ENCODE assay signal across 18 cellular contexts in the genomic region with DNA sequence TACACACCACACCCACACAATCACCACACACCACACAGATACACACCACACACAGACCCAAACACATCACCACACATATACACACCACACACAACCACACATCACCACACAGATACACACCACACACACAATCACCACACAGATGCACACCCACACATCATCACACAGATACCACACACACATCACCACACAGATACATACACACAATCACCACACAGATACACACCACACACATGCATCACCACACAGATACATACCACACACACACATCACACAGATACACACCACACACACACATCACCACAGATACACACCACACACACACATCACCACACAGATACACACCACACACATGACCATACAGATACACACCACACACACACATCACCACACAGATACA.
DNase-seq lines count a peak whose midpoint lies in the region; ATAC-seq, FAIRE-seq and TF ChIP-seq lines count a peak whose summit lies in the region.
"Had no signal": no experiment of that assay in that cellular context is flagged by ENCODE, and none has a peak within 500 bp of the region (broad histone marks: within the 10 kb centered on the region; RNA-seq: fewer than 3 reads in every experiment).

No MANE protein-coding gene starts in this region.

- no peak overlapping the region for H2AFZ ChIP-seq in astrocyte (ENCODE audit: low read depth, low read length)
- H2AFZ ChIP-seq in endothelial cell of umbilical vein (ENCODE audit: low read depth, low read length) = no peak overlapping the region
- H2AFZ ChIP-seq: GM23338 had no signal

- no peak overlapping the region for H3K4me3 Mint-ChIP-seq in astrocyte (ENCODE audit: unreplicated experiment)
- H3K4me3 Mint-ChIP-seq: CD4-positive, alpha-beta memory T cell; GM23338; H9 had no signal

- no TSS peak for BruUV-seq in endothelial cell of umbilical vein (replicated peaks; lab: Mats Ljungman, UMichigan)

- DNase-seq in astrocyte (ENCODE audit: low read depth) (no peak), endothelial cell of umbilical vein (ENCODE audit: low read depth, low spot score) (no peak), ovary (no peak), cerebellar cortex (ENCODE audit: low spot score) (no peak), amniotic stem cell (lab: John Stamatoyannopoulos, UW) (no peak)
- no peak for DNase-seq in stimulated activated naive CD8-positive, alpha-beta T cell treated with anti-CD3 and anti-CD28 coated beads, Interleukin-15, Interleukin-2, amounts not matched to agents 100 U/mL and 50 U/mL, for 24 hours
- DNase-seq: BE2C, DMS153, DMS79 treated with DMSO at 0.1 percent for 48 hours, EL, H9, KBM-7 had no signal

- H3K4me3 ChIP-seq in HEK293 (ENCODE audit: low read depth, low read length) (no peak overlapping the region), astrocyte (ENCODE audit: insufficient read depth, low read depth, low read length) (no peak overlapping the region), endothelial cell of umbilical vein (replicated peaks in 1 of 3; ENCODE audit: insufficient read depth in 1 of 3, low read depth in 1 of 3, low read length in 3 of 3) (no peak overlapping the region), ovary (no peak overlapping the region)
- H3K4me3 ChIP-seq: A549, GM23338 had no signal

- H3K9me3 Mint-ChIP-seq in astrocyte (ENCODE audit: unreplicated experiment) = no peaks in the 10 kb centered on the region
- H3K9me3 Mint-ChIP-seq: CD4-positive, alpha-beta memory T cell; GM23338; H9 had no signal

- H3K36me3 Mint-ChIP-seq in astrocyte (ENCODE audit: low read depth, unreplicated experiment) = no peaks in the 10 kb centered on the region
- H3K36me3 Mint-ChIP-seq: CD4-positive, alpha-beta memory T cell had no signal

- H3K4me1 ChIP-seq in HEK293 (ENCODE audit: control insufficient read depth, insufficient read depth, low read length) (no peaks in the 10 kb centered on the region), astrocyte (ENCODE audit: insufficient read depth, low read length) (no peaks in the 10 kb centered on the region), endothelial cell of umbilical vein (ENCODE audit: control insufficient read depth, extremely low read depth, insufficient read depth, low read length) (no peaks in the 10 kb centered on the region), ovary (ENCODE audit: insufficient read depth) (no peaks in the 10 kb centered on the region)
- H3K4me1 ChIP-seq: A549, BE2C had no signal

- TF ChIP-seq CTCF in HEK293 (tag by site-specific recombination; IDR thresholded peaks at IDR 0.05) (no peak), astrocyte (IDR thresholded peaks at IDR 0.05; ENCODE audit: insufficient read depth, low read depth, low read length) (no peak), endothelial cell of umbilical vein (IDR thresholded peaks at IDR 0.05; ENCODE audit: extremely low read depth in 1 of 2, insufficient read depth in 1 of 2, low read depth in 1 of 2, low read length in 2 of 2) (no peak), ovary (IDR thresholded peaks at IDR 0.05) (no peak)

- H3K36me3 ChIP-seq in HEK293 (ENCODE audit: control insufficient read depth in 2 of 2, insufficient read depth in 1 of 2, low read length in 2 of 2) = no peaks in the 10 kb centered on the region
- H3K36me3 ChIP-seq in astrocyte (ENCODE audit: insufficient read depth, low read length) = no peaks in the 10 kb centered on the region
- no peaks in the 10 kb centered on the region for H3K36me3 ChIP-seq in endothelial cell of umbilical vein (ENCODE audit: control insufficient read depth in 2 of 2, extremely low read depth in 1 of 2, insufficient read depth in 2 of 2, low read length in 2 of 2)
- H3K36me3 ChIP-seq in ovary = no peaks in the 10 kb centered on the region
- H3K36me3 ChIP-seq: BE2C had no signal

- no peak for TF ChIP-seq EP300 in ovary (IDR thresholded peaks at IDR 0.05)

- no peak overlapping the region for H3K4me2 ChIP-seq in astrocyte (ENCODE audit: low read length)
- H3K4me2 ChIP-seq in endothelial cell of umbilical vein (ENCODE audit: insufficient read depth, low read length) = no peak overlapping the region
- H3K4me2 ChIP-seq: A549, GM23338 had no signal

- H3K9me3 ChIP-seq in HEK293 (ENCODE audit: control insufficient read depth, insufficient read depth, low read depth, low read length) = no peaks in the 10 kb centered on the region
- H3K9me3 ChIP-seq in astrocyte (ENCODE audit: insufficient read depth, low read depth, low read length) = peaks cover 4% of the 10 kb centered on the region
- H3K9me3 ChIP-seq in endothelial cell of umbilical vein (replicated peaks; ENCODE audit: control insufficient read depth, insufficient read depth, low read length) = no peaks in the 10 kb centered on the region
- no peaks in the 10 kb centered on the region for H3K9me3 ChIP-seq in ovary
- H3K9me3 ChIP-seq: A549 had no signal

- H4K20me1 ChIP-seq in astrocyte (ENCODE audit: insufficient read depth, low read length) (no peaks in the 10 kb centered on the region), endothelial cell of umbilical vein (replicated peaks; ENCODE audit: control insufficient read depth, extremely low read depth, insufficient read depth, low read length) (no peaks in the 10 kb centered on the region)

- dilution Hi-C loops in endothelial cell of umbilical vein (cut with MboI; ENCODE audit: extremely low pct_ligation_motif_present, low sequenced_read_pairs) = no loop called here

- peaks cover 17% of the 10 kb centered on the region for H3K27me3 Mint-ChIP-seq in astrocyte (ENCODE audit: low read depth, unreplicated experiment)

- CTCF ChIA-PET in HEK293 (lab: Yijun Ruan, JAX) = no interaction called here
- CTCF ChIA-PET in endothelial cell of umbilical vein (lab: Charles Lee) = no interaction called here

- no peaks in the 10 kb centered on the region for H3K9me1 ChIP-seq in endothelial cell of umbilical vein (replicated peaks; ENCODE audit: control insufficient read depth, extremely low read depth, insufficient read depth, low read length)

- POLR2A ChIA-PET in HEK293 (lab: Yijun Ruan, JAX) = no interaction called here
- POLR2A ChIA-PET in endothelial cell of umbilical vein (lab: Charles Lee) = no interaction called here

- H3K79me2 ChIP-seq in astrocyte (ENCODE audit: insufficient read depth, low read length) = no peaks in the 10 kb centered on the region
- H3K79me2 ChIP-seq in endothelial cell of umbilical vein (ENCODE audit: control insufficient read depth, insufficient read depth, low read length) = no peaks in the 10 kb centered on the region

- H3K27ac Mint-ChIP-seq in astrocyte (ENCODE audit: unreplicated experiment) = no peak overlapping the region
- H3K27ac Mint-ChIP-seq: CD4-positive, alpha-beta memory T cell; GM23338; H9 had no signal

- peaks cover under 1% of the 10 kb centered on the region for H3K27me3 ChIP-seq in astrocyte (ENCODE audit: insufficient read depth, low read length)
- no peaks in the 10 kb centered on the region for H3K27me3 ChIP-seq in endothelial cell of umbilical vein (ENCODE audit: control insufficient read depth in 2 of 2, insufficient read depth in 2 of 2, low read length in 2 of 2)
- H3K27me3 ChIP-seq in ovary = no peaks in the 10 kb centered on the region
- H3K27me3 ChIP-seq: BE2C had no signal

- H3K4me1 Mint-ChIP-seq in astrocyte (ENCODE audit: low read depth, unreplicated experiment) = no peaks in the 10 kb centered on the region
- H3K4me1 Mint-ChIP-seq: CD4-positive, alpha-beta memory T cell had no signal

- H3K27ac ChIP-seq in HEK293 (ENCODE audit: extremely low read depth, low read depth, low read length) (no peak overlapping the region), astrocyte (ENCODE audit: low read depth, low read length) (no peak overlapping the region), endothelial cell of umbilical vein (ENCODE audit: insufficient read depth, low read depth, low read length) (no peak overlapping the region), ovary (no peak overlapping the region)
- H3K27ac ChIP-seq: A549, C4-2B had no signal

- ATAC-seq in stimulated activated naive CD8-positive, alpha-beta T cell treated with anti-CD3 and anti-CD28 coated beads, Interleukin-15, Interleukin-2, amounts not matched to agents 100 U/mL and 50 U/mL, for 24 hours = no peak
- ATAC-seq: A549, GM23338 had no signal

- FAIRE-seq in astrocyte (lab: Jason Lieb, UNC) (peak; percentile 96), endothelial cell of umbilical vein (lab: Jason Lieb, UNC) (peak; percentile 62)
- FAIRE-seq: A549, G401.6 had no signal

- intact Hi-C loops in endothelial cell of umbilical vein (cut with micrococcal nuclease) = no loop called here
- intact Hi-C loops in ovary (cut with DNase I) = no loop called here

- TF ChIP-seq POLR2A in endothelial cell of umbilical vein (IDR thresholded peaks at IDR 0.05; ENCODE audit: low read depth, low read length) (no peak), ovary (IDR thresholded peaks at IDR 0.05) (no peak)

- H3K9ac ChIP-seq in astrocyte (ENCODE audit: low read length) (no peak overlapping the region), endothelial cell of umbilical vein (replicated peaks; ENCODE audit: extremely low read depth, insufficient read depth, low read length) (no peak overlapping the region)

TF ChIP-seq in HEK293, 187 proteins besides CTCF, POLR2A, EP300 and RAD21 (continues in another document):
- TF ChIP-seq ZNF610 (tag by site-specific recombination; IDR thresholded peaks at IDR 0.05; ENCODE audit: borderline replicate concordance) = no peak
- 0 out of 2 replicates have a peak, but pooled peaks have one; percentile 17 for TF ChIP-seq ZNF792 (tag by site-specific recombination; IDR thresholded peaks at IDR 0.05)
- TF ChIP-seq ZNF266 (tag by site-specific recombination; IDR thresholded peaks at IDR 0.05; ENCODE audit: low read depth) = peak; percentile 11; the same call in 1 of the 2 replicates

TF ChIP-seq in endothelial cell of umbilical vein, 7 proteins besides CTCF, POLR2A, EP300 and RAD21:
- TF ChIP-seq, protein P1, sequence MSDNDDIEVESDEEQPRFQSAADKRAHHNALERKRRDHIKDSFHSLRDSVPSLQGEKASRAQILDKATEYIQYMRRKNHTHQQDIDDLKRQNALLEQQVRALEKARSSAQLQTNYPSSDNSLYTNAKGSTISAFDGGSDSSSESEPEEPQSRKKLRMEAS (IDR thresholded peaks at IDR 0.05; ENCODE audit: insufficient read depth, insufficient read length) = no peak
- no peak for TF ChIP-seq JUN (IDR thresholded peaks at IDR 0.05; ENCODE audit: borderline replicate concordance, insufficient read depth, insufficient read length, low read depth)
- no peak for TF ChIP-seq MYC (IDR thresholded peaks at IDR 0.05; ENCODE audit: low read depth, low read length)
- TF ChIP-seq FOS (IDR thresholded peaks at IDR 0.05; ENCODE audit: borderline replicate concordance, insufficient read depth, low read length) = no peak
- no peak for TF ChIP-seq POLR2AphosphoS5 (IDR thresholded peaks at IDR 0.05; ENCODE audit: insufficient read depth, low read depth, low read length)
- TF ChIP-seq EZH2 (IDR thresholded peaks at IDR 0.05; ENCODE audit: borderline replicate concordance, low read depth, low read length, severe bottlenecking) = no peak
TF ChIP-seq in endothelial cell of umbilical vein: peak in this region for 0.
